8 cellular contexts compared by ENCODE assay signal in the genomic region with DNA sequence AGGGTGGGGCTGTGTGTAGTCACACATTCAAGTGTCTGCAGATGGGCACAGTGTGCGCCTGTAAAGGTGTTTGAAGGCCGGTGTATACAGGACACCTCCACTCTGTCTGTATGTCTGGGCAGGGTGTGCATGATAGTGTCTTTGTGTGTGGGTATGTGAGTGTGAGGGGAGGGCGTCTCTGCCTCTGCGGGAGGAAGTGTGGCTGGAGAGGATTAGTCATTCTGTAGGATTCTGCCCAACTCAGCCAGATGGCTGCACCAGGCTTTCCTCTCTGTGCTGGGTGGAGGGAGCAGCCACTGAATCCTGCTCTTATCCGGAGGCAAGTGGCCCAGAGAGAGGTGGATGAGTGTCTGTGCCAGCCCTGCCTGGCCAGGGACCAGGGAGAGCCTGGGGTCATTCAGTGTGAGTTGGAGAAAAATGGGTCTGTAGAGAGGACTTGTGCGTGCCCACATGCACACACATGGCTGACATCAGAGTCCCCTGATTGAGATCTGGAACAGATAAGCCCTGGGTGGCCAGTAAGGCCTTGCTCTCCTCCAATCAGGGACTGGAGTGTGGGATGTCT. TPM values are rescaled to one million over a fixed set of nuclear protein-coding genes. Genes with fewer than 3 reads are reported as not detected.
DNase-seq lines count a peak whose midpoint lies in the region; ATAC-seq and TF ChIP-seq lines count a peak whose summit lies in the region.

No MANE protein-coding gene starts in this region.

- H3K27ac ChIP-seq in AG04450 (ENCODE audit: low read depth, low read length) = peak overlapping the region; percentile 99
- no peak overlapping the region; the same call in 1 of the 2 replicates for H3K27ac ChIP-seq in Panc1 (ENCODE audit: low read length)
- H3K27ac ChIP-seq in thoracic aorta = peak overlapping the region; percentile 99 to 100

- H3K9me3 ChIP-seq in AG04450 (ENCODE audit: control insufficient read depth, insufficient read depth, low read length) = no peaks in the 10 kb centered on the region; the same call in 1 of the 2 replicates
- H3K9me3 ChIP-seq in Panc1 (ENCODE audit: control insufficient read depth, insufficient read depth, low read depth, low read length) = no peaks in the 10 kb centered on the region
- H3K9me3 ChIP-seq in thoracic aorta = no peaks in the 10 kb centered on the region

- peak; percentile 4 for ATAC-seq in GM21619 (IDR thresholded peaks at IDR 0.05; ENCODE audit: unreplicated experiment)
- ATAC-seq in Panc1 = peak; percentile 56
- peak; percentile 51 for ATAC-seq in thoracic aorta (ENCODE audit: insufficient number of reproducible peaks, low FRiP score, low read depth)

- TF ChIP-seq CTCF in AG04450 (IDR thresholded peaks at IDR 0.05; ENCODE audit: low read depth, low read length) (no peak), Panc1 (IDR thresholded peaks at IDR 0.05) (no peak), thoracic aorta (IDR thresholded peaks at IDR 0.05) (no peak)

- CTCF ChIA-PET in AG04450 (lab: Charles Lee) = interaction anchor here (0.7 to 5.8 kb wide), 8 partner anchors 9 to 1090 kb away, joined by 3 to 46 read pairs (median 12); no protein-coding TSS in a partner anchor
- CTCF ChIA-PET in Panc1 (lab: Charles Lee) = interaction anchor here (1.4 to 3.1 kb wide), 2 partner anchors 9 to 15 kb away, joined by 11 to 22 read pairs; no protein-coding TSS in a partner anchor

- no peaks in the 10 kb centered on the region for H3K27me3 ChIP-seq in AG04450 (ENCODE audit: control insufficient read depth, insufficient read depth, low read length)
- no peaks in the 10 kb centered on the region for H3K27me3 ChIP-seq in Panc1 (ENCODE audit: control insufficient read depth, insufficient read depth, low read length)
- no peaks in the 10 kb centered on the region for H3K27me3 ChIP-seq in thoracic aorta (replicated peaks; ENCODE audit: insufficient read depth)

- in situ Hi-C loops in Panc1 (cut with HindIII; ENCODE audit: low pct_unique_long_range_greater_than_20kb, low sequenced_read_pairs) = no loop called here

- intact Hi-C loops in Panc1 (cut with micrococcal nuclease; ENCODE audit: unreplicated experiment) = no loop called here

- H3K36me3 ChIP-seq in Panc1 (ENCODE audit: control insufficient read depth, insufficient read depth, low read length) = no peaks in the 10 kb centered on the region; the same call in 1 of the 2 replicates
- peaks cover 33% of the 10 kb centered on the region for H3K36me3 ChIP-seq in thoracic aorta

- H3K4me3 ChIP-seq in AG04450 (ENCODE audit: low read depth, low read length) (peak overlapping the region; percentile 96), Panc1 (ENCODE audit: low read depth in 2 of 2, low read length in 2 of 2) (peak overlapping the region; percentile 69 to 94), thoracic aorta (peak overlapping the region; percentile 82)

- DNase-seq in AG04450 (ENCODE audit: low read depth, low spot score) (peak; percentile 75), Panc1 (ENCODE audit: low read depth, low spot score) (no peak), globus pallidus (ENCODE audit: low spot score) (peak; percentile 84), nucleus accumbens (lab: John Stamatoyannopoulos, UW) (peak in 39 of 56 donors; percentile 50 to 85 (median 73)), thoracic aorta (ENCODE audit: low spot score) (peak; percentile 51), COR-L47 (lab: John Stamatoyannopoulos, UW) (no peak)
- peak; percentile 30 for DNase-seq in activated gamma-delta T cell treated with anti-CD3 and anti-CD28 coated beads, Interleukin-2, amount 50 U/mL, for 16 hours (ENCODE audit: low read depth)

- POLR2A ChIA-PET in AG04450 (lab: Yijun Ruan, JAX) (interaction anchor here (0.6 to 1.6 kb wide), 7 partner anchors 7 to 29 kb away, joined by 3 to 10 read pairs (median 5); a partner anchor contains a TSS), Panc1 (lab: Charles Lee) (no interaction called here)

- H3K4me1 ChIP-seq in Panc1 (ENCODE audit: control insufficient read depth, insufficient read depth, low read length) (peaks cover 20% of the 10 kb centered on the region), thoracic aorta (ENCODE audit: control insufficient read depth in 1 of 2, low read depth in 2 of 2) (peaks cover 8 to 25% of the 10 kb centered on the region in 2 donors)

- BruUV-seq in Panc1 (replicated peaks; lab: Mats Ljungman, UMichigan) = no TSS peak

RNA-seq across cellular contexts. Expression of a gene that starts 1.7 kb away (rescaled TPM):
- 77.8 and 87.0 TPM in 2 replicates for polyA plus RNA-seq in AG04450 (2011; rRNA removed)
- polyA minus RNA-seq in AG04450 (2011; rRNA and poly(A)+ RNA removed) = 106 and 126 TPM in 2 replicates
- 15.3 TPM for total RNA-seq in Panc1 (2021; ENCODE audit: unreplicated experiment)
- polyA plus RNA-seq in Panc1 (2012; ENCODE audit: insufficient read length) = 12.9 TPM
- total RNA-seq in thoracic aorta = 100 to 1,000 TPM; 136 to 206 TPM

RNA-seq across cellular contexts. Expression of a gene that starts 1.8 kb away (rescaled TPM):
- polyA plus RNA-seq in AG04450 (2011; rRNA removed) = 0.27 and 0.60 TPM in 2 replicates
- 0.26 and 0.37 TPM in 2 replicates for polyA minus RNA-seq in AG04450 (2011; rRNA and poly(A)+ RNA removed)
- total RNA-seq in Panc1 (2021; ENCODE audit: unreplicated experiment) (1.8 TPM), thoracic aorta (1 to 10 TPM in 1 of 2 donors, under 1 TPM in 1; 0.14 to 1.1 TPM)
- polyA plus RNA-seq in Panc1 (2012; ENCODE audit: insufficient read length) = 2.0 TPM

RNA-seq across cellular contexts. Expression of a gene that starts 29.1 kb away (rescaled TPM):
- polyA plus RNA-seq in AG04450 (2011; rRNA removed) = 10.8 and 14.1 TPM in 2 replicates
- 10.9 and 11.3 TPM in 2 replicates for polyA minus RNA-seq in AG04450 (2011; rRNA and poly(A)+ RNA removed)
- total RNA-seq in Panc1 (2021; ENCODE audit: unreplicated experiment) (21.2 TPM), thoracic aorta (10 to 100 TPM; 30.0 to 34.1 TPM)
- 17.5 TPM for polyA plus RNA-seq in Panc1 (2012; ENCODE audit: insufficient read length)

RNA-seq across cellular contexts. Expression of a gene that starts 33.1 kb away (rescaled TPM):
- polyA plus RNA-seq in AG04450 (2011; rRNA removed) = 33.3 and 54.3 TPM in 2 replicates
- polyA minus RNA-seq in AG04450 (2011; rRNA and poly(A)+ RNA removed) = 37.5 and 58.6 TPM in 2 replicates
- 65.5 TPM for total RNA-seq in Panc1 (2021; ENCODE audit: unreplicated experiment)
- polyA plus RNA-seq in Panc1 (2012; ENCODE audit: insufficient read length) = 97.7 TPM
- 100 to 1,000 TPM; 127 to 165 TPM for total RNA-seq in thoracic aorta

RNA-seq across cellular contexts. Expression of a gene that starts 45.4 kb away (rescaled TPM):
- polyA plus RNA-seq in AG04450 (2011; rRNA removed) = 4.3 and 6.9 TPM in 2 replicates
- polyA minus RNA-seq in AG04450 (2011; rRNA and poly(A)+ RNA removed) = 5.5 and 7.8 TPM in 2 replicates
- 30.5 TPM for total RNA-seq in Panc1 (2021; ENCODE audit: unreplicated experiment)
- 25.0 TPM for polyA plus RNA-seq in Panc1 (2012; ENCODE audit: insufficient read length)
- 10 to 100 TPM in 1 of 2 donors, 1 to 10 TPM in 1; 5.3 to 16.6 TPM for total RNA-seq in thoracic aorta

Comparison
In these comparisons a context has a peak if more than half of its experiments do, and no peak if none do; other contexts are left out.
1. DNase-seq: peak in AG04450 (single experiment), activated gamma-delta T cell treated with anti-CD3 and anti-CD28 coated beads, Interleukin-2, amount 50 U/mL, for 16 hours (single experiment), globus pallidus (single experiment), nucleus accumbens (39 of 56) and thoracic aorta (single experiment); none in Panc1 (single experiment) and COR-L47 (single experiment).
2. ATAC-seq: peak in every context shown above with its lines; median percentile 56 in Panc1; 51 in thoracic aorta; 4 in GM21619.
3. Peak in every context shown above with its lines, with median percentiles within 50 percentile points of each other: H3K4me3 ChIP-seq.